In the genomic region with DNA sequence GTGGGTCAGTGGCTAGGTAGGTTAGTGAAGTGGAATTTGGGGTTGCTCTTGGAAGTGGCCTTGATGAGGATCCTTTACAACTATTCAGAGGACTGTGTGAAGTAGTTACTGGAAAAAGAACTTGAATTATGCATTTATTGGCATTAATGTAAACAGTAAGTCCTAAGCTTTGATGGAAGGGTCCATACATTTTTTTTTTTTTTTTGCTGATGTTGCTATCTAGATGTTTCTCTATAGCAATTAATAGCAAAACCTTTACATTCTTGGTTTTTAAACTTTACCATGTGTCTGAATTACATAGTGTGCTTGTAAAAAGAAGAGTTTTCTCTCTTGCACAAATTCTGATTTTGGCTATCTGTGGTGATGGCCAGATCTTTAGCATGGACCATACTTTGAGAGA, we compare ENCODE assay signal across 18 cellular contexts. TPM values are rescaled to one million over a fixed set of nuclear protein-coding genes. Genes with fewer than 3 reads are reported as not detected.
DNase-seq lines count a peak whose midpoint lies in the region; ATAC-seq, FAIRE-seq and TF ChIP-seq lines count a peak whose summit lies in the region.
"Had no signal": no experiment of that assay in that cellular context is flagged by ENCODE, and none has a peak within 500 bp of the region (broad histone marks: within the 10 kb centered on the region; RNA-seq: fewer than 3 reads in every experiment).

No MANE protein-coding gene starts in this region.

- no peaks in the 10 kb centered on the region for H4K20me1 ChIP-seq in IMR-90 (ENCODE audit: insufficient read depth, low read length)
- H4K20me1 ChIP-seq: BLaER1 treated with 17β-estradiol and CSF1 and Interleukin-3, amounts not matched to agents 10 nM and 100 nM had no signal

- no TSS peak for BruUV-seq in IMR-90 (replicated peaks; lab: Mats Ljungman, UMichigan)

- no peak overlapping the region for H2BK5ac ChIP-seq in IMR-90 (ENCODE audit: low read depth, low read length, poor library complexity, severe bottlenecking)

- ATAC-seq in A549 = no peak
- no peak for ATAC-seq in IMR-90 (ENCODE audit: low read depth)
- no peak for ATAC-seq in GM19395 (IDR thresholded peaks at IDR 0.05; ENCODE audit: unreplicated experiment)
- ATAC-seq: CD8-positive, alpha-beta T cell had no signal

- no peak for DNase-seq in A549 (ENCODE audit: low read depth in 1 of 2, low spot score in 1 of 2)
- no peak for DNase-seq in IMR-90
- DNase-seq in GM19239 (ENCODE audit: insufficient read length, low spot score) = no peak
- DNase-seq: 8988T; AML-193; Caco-2; Calu3; CD4-positive, alpha-beta T cell; CD8-positive, alpha-beta T cell; DMS79 treated with DMSO at 0.1 percent for 48 hours; GF-D8 had no signal

- dilution Hi-C loops in IMR-90 (cut with HindIII; ENCODE audit: low sequenced_read_pairs, unreplicated experiment) = no loop called here

- CTCF ChIA-PET in A549 (lab: Yijun Ruan, JAX) (interaction anchor here (1.2 kb wide), 1 partner anchor 29 kb away, joined by 3 read pairs; no protein-coding TSS in a partner anchor), IMR-90 (lab: Yijun Ruan, JAX) (interaction anchor here (0.7 to 1.4 kb wide), 2 partner anchors 86 to 208 kb away, joined by 3 to 4 read pairs; no protein-coding TSS in a partner anchor)

- H2AK9ac ChIP-seq in IMR-90 (replicated peaks; ENCODE audit: low read depth, low read length, poor library complexity) = no peak overlapping the region

- no peak overlapping the region for H4K5ac ChIP-seq in IMR-90 (ENCODE audit: low read depth, low read length)

- no peak for TF ChIP-seq CTCF in A549 (IDR thresholded peaks at IDR 0.05)
- no peak for TF ChIP-seq CTCF in IMR-90 (conservative IDR thresholded peaks at IDR 0.05; ENCODE audit: low read depth, low read length)

- H3K27ac ChIP-seq in A549 = no peak overlapping the region
- H3K27ac ChIP-seq in IMR-90 (ENCODE audit: insufficient read depth, low read length) = no peak overlapping the region
- H3K27ac ChIP-seq: BLaER1 treated with 17β-estradiol and CSF1 and Interleukin-3, amounts not matched to agents 10 nM and 100 nM; C4-2B had no signal

- H3K56ac ChIP-seq in IMR-90 (ENCODE audit: extremely low read depth, insufficient read depth, low read length) = no peak overlapping the region

- H4K8ac ChIP-seq in IMR-90 (ENCODE audit: low read depth in 2 of 2, low read length in 2 of 2) = no peak overlapping the region

- in situ Hi-C loops in IMR-90 (cut with MboI; ENCODE audit: low sequenced_read_pairs) = no loop called here

- intact Hi-C loops in IMR-90 (cut with micrococcal nuclease) = no loop called here

- H3K4me3 ChIP-seq in A549 (no peak overlapping the region), IMR-90 (ENCODE audit: insufficient read depth, low read depth, low read length) (no peak overlapping the region)
- H3K4me3 ChIP-seq: BLaER1 treated with 17β-estradiol and CSF1 and Interleukin-3, amounts not matched to agents 10 nM and 100 nM had no signal

- H2BK15ac ChIP-seq in IMR-90 (ENCODE audit: low read depth, low read length) = no peak overlapping the region

- H3K27me3 ChIP-seq in IMR-90 (ENCODE audit: control insufficient read depth, insufficient read depth, low read length) = no peaks in the 10 kb centered on the region
- H3K27me3 ChIP-seq: BLaER1 treated with 17β-estradiol and CSF1 and Interleukin-3, amounts not matched to agents 10 nM and 100 nM had no signal

- H3K4me1 ChIP-seq in A549 = no peaks in the 10 kb centered on the region
- H3K4me1 ChIP-seq in IMR-90 (ENCODE audit: control insufficient read depth, insufficient read depth, low read length) = no peaks in the 10 kb centered on the region
- H3K4me1 ChIP-seq: BLaER1 treated with 17β-estradiol and CSF1 and Interleukin-3, amounts not matched to agents 10 nM and 100 nM; Caco-2 had no signal

- H4K91ac ChIP-seq in IMR-90 (ENCODE audit: insufficient read depth, low read depth, low read length) = no peak overlapping the region

- H3K4me2 ChIP-seq in A549 = no peak overlapping the region
- no peak overlapping the region for H3K4me2 ChIP-seq in IMR-90 (ENCODE audit: low read depth, low read length)
- H3K4me2 ChIP-seq: BLaER1 treated with 17β-estradiol and CSF1 and Interleukin-3, amounts not matched to agents 10 nM and 100 nM had no signal

- no peak overlapping the region for H2AK5ac ChIP-seq in IMR-90 (ENCODE audit: low read depth, low read length)

- H2BK120ac ChIP-seq in IMR-90 (ENCODE audit: low read depth, low read length) = no peak overlapping the region

- peaks cover 59% of the 10 kb centered on the region for H3K36me3 ChIP-seq in IMR-90 (ENCODE audit: control insufficient read depth, insufficient read depth, low read length)

- no peak overlapping the region for H2AFZ ChIP-seq in IMR-90 (replicated peaks; ENCODE audit: low read length, poor library complexity)

- no peak overlapping the region for H3K14ac ChIP-seq in IMR-90 (replicated peaks; ENCODE audit: low read depth, low read length)

- TF ChIP-seq POLR2A in A549 (IDR thresholded peaks at IDR 0.05; ENCODE audit: low read length) = no peak
- no peak for TF ChIP-seq POLR2A in IMR-90 (IDR thresholded peaks at IDR 0.05; ENCODE audit: low read depth, low read length)

- H3K23ac ChIP-seq in IMR-90 (ENCODE audit: low read depth, low read length) = no peak overlapping the region

- peaks cover 55% of the 10 kb centered on the region for H3K9me3 ChIP-seq in A549
- H3K9me3 ChIP-seq in IMR-90 (ENCODE audit: control insufficient read depth, insufficient read depth, low read length) = peaks cover 27% of the 10 kb centered on the region
- H3K9me3 ChIP-seq: Caco-2 had no signal

- POLR2A ChIA-PET in A549 (lab: Yijun Ruan, JAX) = no interaction called here
- POLR2A ChIA-PET in IMR-90 (lab: Charles Lee; ENCODE audit: unreplicated experiment) = interaction anchor here (0.6 kb wide), 1 partner anchor 21 kb away, joined by 8 read pairs; no protein-coding TSS in a partner anchor

- no peaks in the 10 kb centered on the region for H3K9me1 ChIP-seq in IMR-90 (ENCODE audit: insufficient read depth, low read length)

- no peak for TF ChIP-seq EP300 in A549 (IDR thresholded peaks at IDR 0.05)

- FAIRE-seq in A549 (lab: Jason Lieb, UNC) (no peak), GM19239 (lab: Jason Lieb, UNC) (no peak)
- FAIRE-seq: A204.1, D721Med, G401.6, GM12891 had no signal

- no peak for TF ChIP-seq RAD21 in A549 (conservative IDR thresholded peaks at IDR 0.05 in 1 of 2, IDR thresholded peaks at IDR 0.05 in 1 of 2)
- TF ChIP-seq RAD21 in IMR-90 (IDR thresholded peaks at IDR 0.05; ENCODE audit: low read length) = no peak

- H3K4ac ChIP-seq in IMR-90 (ENCODE audit: low read depth, low read length) = no peak overlapping the region

- H3K18ac ChIP-seq in IMR-90 (ENCODE audit: low read depth, low read length) = no peak overlapping the region

- H3K9ac ChIP-seq in IMR-90 (ENCODE audit: low read depth, low read length) = no peak overlapping the region
- H3K9ac ChIP-seq: BLaER1 treated with 17β-estradiol and CSF1 and Interleukin-3, amounts not matched to agents 10 nM and 100 nM had no signal

- peaks cover 4 to 8% of the 10 kb centered on the region in 2 experiments; a peak in 2 of 4 replicates for H3K79me1 ChIP-seq in IMR-90 (ENCODE audit: low read depth in 1 of 2, low read length in 2 of 2)

- H2BK20ac ChIP-seq in IMR-90 (ENCODE audit: low read depth, low read length) = no peak overlapping the region

TF ChIP-seq in IMR-90, 13 proteins besides CTCF, POLR2A, EP300 and RAD21:
- TF ChIP-seq MAZ (IDR thresholded peaks at IDR 0.05; ENCODE audit: borderline replicate concordance, low read depth, low read length) (no peak), MAFK (IDR thresholded peaks at IDR 0.05; ENCODE audit: low read depth, low read length) (peak; percentile 53; the same call in 1 of the 2 replicates)
TF ChIP-seq in IMR-90: peak in this region for 1.

RNA-seq across cellular contexts. Expression of gene ZNF621, which starts 9.5 kb away (rescaled TPM):
- 14.8 and 16.1 TPM in 2 replicates for polyA plus RNA-seq in A549 (2011; rRNA removed)
- polyA plus RNA-seq in A549 (2012; cell fraction: cytosol; rRNA removed) = 2.7 and 2.9 TPM in 2 replicates
- polyA plus RNA-seq in A549 (2012; cell fraction: nucleus; rRNA removed) = 3.9 and 5.6 TPM in 2 replicates
- polyA plus RNA-seq in A549 (2017; fragmentation: RNase III; extraction: RNeasy Plus Mini Kit Qiagen cat#74134 plus additional on column Dnase treatment) = 6.8 to 7.3 TPM (median 7.3 TPM) in 3 replicates
- polyA minus RNA-seq in A549 (2011; rRNA and poly(A)+ RNA removed) = 11.9 and 12.5 TPM in 2 replicates
- total RNA-seq in IMR-90 (2012; rRNA removed) = 7.3 and 9.4 TPM in 2 replicates
- polyA plus RNA-seq in IMR-90 (2012; rRNA removed) = 6.8 and 8.3 TPM in 2 replicates
- polyA plus RNA-seq in IMR-90 (2012; cell fraction: cytosol; rRNA removed) = 2.5 TPM in 2 replicates
- 5.8 and 25.4 TPM in 2 replicates for polyA plus RNA-seq in IMR-90 (2012; cell fraction: nucleus; rRNA removed; ENCODE audit: low replicate concordance)

RNA-seq across cellular contexts. Expression of gene ZNF620, which starts 28.4 kb away (rescaled TPM):
- polyA plus RNA-seq in A549 (2011; rRNA removed) (3.2 and 3.8 TPM in 2 replicates), A549 (2017; fragmentation: RNase III; extraction: RNeasy Plus Mini Kit Qiagen cat#74134 plus additional on column Dnase treatment) (2.1 to 2.5 TPM (median 2.4 TPM) in 3 replicates), IMR-90 (2012; rRNA removed) (0.22 and 0.48 TPM in 2 replicates)
- 0.90 and 1.0 TPM in 2 replicates for polyA plus RNA-seq in A549 (2012; cell fraction: cytosol; rRNA removed)
- 0.31 and 0.54 TPM in 2 replicates for polyA plus RNA-seq in A549 (2012; cell fraction: nucleus; rRNA removed)
- polyA minus RNA-seq in A549 (2011; rRNA and poly(A)+ RNA removed) = 3.1 and 4.0 TPM in 2 replicates
- total RNA-seq in IMR-90 (2012; rRNA removed) = 0.72 and 0.83 TPM in 2 replicates
- polyA plus RNA-seq in IMR-90 (2012; cell fraction: cytosol; rRNA removed) = 0.21 and 0.22 TPM in 2 replicates
- polyA plus RNA-seq in IMR-90 (2012; cell fraction: nucleus; rRNA removed; ENCODE audit: low replicate concordance) = 0.35 and 1.9 TPM in 2 replicates

RNA-seq across cellular contexts. Expression of gene ZNF619, which starts 57.4 kb away (rescaled TPM):
- polyA plus RNA-seq in A549 (2011; rRNA removed) (4.1 and 5.1 TPM in 2 replicates), A549 (2017; fragmentation: RNase III; extraction: RNeasy Plus Mini Kit Qiagen cat#74134 plus additional on column Dnase treatment) (2.2 TPM in 3 replicates), IMR-90 (2012; rRNA removed) (1.9 and 2.0 TPM in 2 replicates)
- polyA plus RNA-seq in A549 (2012; cell fraction: cytosol; rRNA removed) = 1.0 and 1.2 TPM in 2 replicates
- 1.0 and 1.2 TPM in 2 replicates for polyA plus RNA-seq in A549 (2012; cell fraction: nucleus; rRNA removed)
- 7.9 and 9.1 TPM in 2 replicates for polyA minus RNA-seq in A549 (2011; rRNA and poly(A)+ RNA removed)
- 4.2 and 4.8 TPM in 2 replicates for total RNA-seq in IMR-90 (2012; rRNA removed)
- 0.63 and 0.71 TPM in 2 replicates for polyA plus RNA-seq in IMR-90 (2012; cell fraction: cytosol; rRNA removed)
- polyA plus RNA-seq in IMR-90 (2012; cell fraction: nucleus; rRNA removed; ENCODE audit: low replicate concordance) = 1.0 and 2.8 TPM in 2 replicates
